ENCODE assay signal across 24 cellular contexts in the genomic region with DNA sequence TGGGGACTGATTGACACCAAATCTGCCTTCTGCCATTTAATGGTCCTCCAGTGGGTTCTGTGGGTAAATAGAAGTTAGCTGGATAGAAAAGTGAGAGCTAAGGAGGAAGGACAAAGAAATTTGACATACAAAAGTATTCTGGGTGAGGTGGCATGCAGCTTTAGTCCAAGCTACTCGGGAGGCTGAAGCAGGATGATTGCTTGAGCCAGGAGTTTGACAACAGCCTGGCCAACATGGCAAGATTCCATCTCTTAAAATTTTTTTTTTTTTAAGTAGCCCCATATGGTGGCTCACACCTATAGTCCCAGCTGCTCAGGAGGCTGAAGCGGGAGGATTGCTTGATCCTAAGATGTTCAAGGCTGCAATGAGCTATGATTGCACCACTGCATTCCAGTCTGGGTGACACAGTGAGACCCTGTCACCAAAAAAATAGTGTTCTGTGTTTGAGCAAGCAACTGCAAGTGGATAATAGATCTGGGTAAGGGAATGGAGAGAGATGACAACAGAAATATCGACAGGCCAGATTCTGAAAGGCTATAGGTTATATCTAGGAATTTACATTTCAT. TPM values are rescaled to one million over a fixed set of nuclear protein-coding genes. Genes with fewer than 3 reads are reported as not detected.
DNase-seq lines count a peak whose midpoint lies in the region; ATAC-seq and TF ChIP-seq lines count a peak whose summit lies in the region.
"Had no signal": no experiment of that assay in that cellular context is flagged by ENCODE, and none has a peak within 500 bp of the region (broad histone marks: within the 10 kb centered on the region; RNA-seq: fewer than 3 reads in every experiment).

No MANE protein-coding gene starts in this region.

- H3K9me3 ChIP-seq in heart right ventricle, result no peaks in the 10 kb centered on the region
- H3K9me3 ChIP-seq: A549, right lobe of liver, SJCRH30, thyroid gland had no signal

- DNase-seq in activated T-cell treated with anti-CD3 and anti-CD28 coated beads, Interleukin-2, amount 50 U/mL, for 24 hours, result no peak
- DNase-seq in activated T-cell treated with anti-CD3 and anti-CD28 coated beads, Interleukin-2, amount 50 U/mL, for 1 hour, result no peak
- no peak for DNase-seq in activated T-helper 1 cell treated with anti-CD3 and anti-CD28 coated beads, Interleukin-12 subunit alpha, Interleukin-12 subunit beta, Interleukin-2, Interleukin-4 antibody, amounts not matched to agents 30 ng/mL and 10 ng/mL and 1 ng/mL, durations not matched to agents 14 hours and 24 hours and 36 hours (ENCODE audit: low spot score)
- DNase-seq in heart right ventricle (no peak), NCI-H526 treated with DMSO at 0.1 percent for 48 hours (lab: John Stamatoyannopoulos, UW) (no peak), HuH-7.5 (ENCODE audit: low spot score) (no peak), COR-L47 (lab: John Stamatoyannopoulos, UW) (no peak)
- no peak for DNase-seq in natural killer cell treated with Interleukin-12 subunit alpha and Interleukin-12 subunit beta and Interleukin-15 and Interleukin-18, amount 100 ng/mL, for 72 hours (ENCODE audit: low spot score)
- DNase-seq: activated CD4-positive, alpha-beta T cell treated with anti-CD3 and anti-CD28 coated beads, Interleukin-2, amount 10 ng/mL, durations not matched to agents 7 days and 5 days; activated effector memory CD4-positive, alpha-beta T cell treated with Interleukin-2 at 50 U/mL for 16 hours; kidney glomerular epithelial cell; NCI-H1092; NCI-H1694; NCI-H446 treated with DMSO at 0.1 percent for 48 hours; right lobe of liver; SJCRH30; stimulated activated CD8-positive, alpha-beta memory T cell treated with anti-CD3 and anti-CD28 coated beads, Interleukin-4, amount 100 ng/mL, for 48 hours; SW 1271; T1000; thyroid gland had no signal

- no peak overlapping the region for H3K4me3 ChIP-seq in heart right ventricle
- H3K4me3 ChIP-seq: A549, GM12878, hepatocyte, right lobe of liver, SJCRH30, thyroid gland had no signal

- H3K36me3 Mint-ChIP-seq in activated T-cell treated with anti-CD3 and anti-CD28 coated beads, Interleukin-2, amount 50 U/mL, for 24 hours (ENCODE audit: low read depth), result peaks cover 92% of the 10 kb centered on the region
- peaks cover 44% of the 10 kb centered on the region for H3K36me3 Mint-ChIP-seq in activated T-helper 1 cell treated with anti-CD3 and anti-CD28 coated beads, Interleukin-12 subunit alpha, Interleukin-12 subunit beta, Interleukin-2, Interleukin-4 antibody, amounts not matched to agents 30 ng/mL and 10 ng/mL and 1 ng/mL, durations not matched to agents 14 hours and 24 hours and 36 hours (ENCODE audit: low read depth)
- H3K36me3 Mint-ChIP-seq in natural killer cell treated with Interleukin-12 subunit alpha and Interleukin-12 subunit beta and Interleukin-15 and Interleukin-18, amount 100 ng/mL, for 72 hours, result peaks cover 34% of the 10 kb centered on the region

- no peak for TF ChIP-seq CTCF in heart right ventricle (IDR thresholded peaks at IDR 0.05)

- ATAC-seq in heart right ventricle, result peak in 6 of 8 donors; percentile 7 to 71 (median 48)
- ATAC-seq in natural killer cell treated with Interleukin-12 subunit alpha and Interleukin-12 subunit beta and Interleukin-15 and Interleukin-18, amount 100 ng/mL, for 72 hours, result no peak
- ATAC-seq: A549, GM12878 had no signal

- H3K27ac Mint-ChIP-seq in activated T-cell treated with anti-CD3 and anti-CD28 coated beads, Interleukin-2, amount 50 U/mL, for 24 hours, result peak overlapping the region; percentile 2
- peak overlapping the region; percentile 14 for H3K27ac Mint-ChIP-seq in activated T-helper 1 cell treated with anti-CD3 and anti-CD28 coated beads, Interleukin-12 subunit alpha, Interleukin-12 subunit beta, Interleukin-2, Interleukin-4 antibody, amounts not matched to agents 30 ng/mL and 10 ng/mL and 1 ng/mL, durations not matched to agents 14 hours and 24 hours and 36 hours
- H3K27ac Mint-ChIP-seq in natural killer cell treated with Interleukin-12 subunit alpha and Interleukin-12 subunit beta and Interleukin-15 and Interleukin-18, amount 100 ng/mL, for 72 hours, result peak overlapping the region; percentile 1 to 7
- H3K27ac Mint-ChIP-seq: activated CD4-positive, alpha-beta T cell treated with anti-CD3 and anti-CD28 coated beads, Interleukin-2, amount 10 ng/mL, durations not matched to agents 7 days and 5 days had no signal

- no peaks in the 10 kb centered on the region for H3K27me3 ChIP-seq in heart right ventricle
- H3K27me3 ChIP-seq: hepatocyte, right lobe of liver, SJCRH30, thyroid gland had no signal

- H3K4me3 Mint-ChIP-seq in activated T-cell treated with anti-CD3 and anti-CD28 coated beads, Interleukin-2, amount 50 U/mL, for 24 hours, result no peak overlapping the region
- no peak overlapping the region for H3K4me3 Mint-ChIP-seq in activated T-helper 1 cell treated with anti-CD3 and anti-CD28 coated beads, Interleukin-12 subunit alpha, Interleukin-12 subunit beta, Interleukin-2, Interleukin-4 antibody, amounts not matched to agents 30 ng/mL and 10 ng/mL and 1 ng/mL, durations not matched to agents 14 hours and 24 hours and 36 hours
- H3K4me3 Mint-ChIP-seq in natural killer cell treated with Interleukin-12 subunit alpha and Interleukin-12 subunit beta and Interleukin-15 and Interleukin-18, amount 100 ng/mL, for 72 hours, result no peak overlapping the region
- H3K4me3 Mint-ChIP-seq: activated CD4-positive, alpha-beta T cell treated with anti-CD3 and anti-CD28 coated beads, Interleukin-2, amount 10 ng/mL, durations not matched to agents 7 days and 5 days had no signal

- peaks cover 25% of the 10 kb centered on the region for H3K4me1 Mint-ChIP-seq in activated T-cell treated with anti-CD3 and anti-CD28 coated beads, Interleukin-2, amount 50 U/mL, for 24 hours (ENCODE audit: low read depth)
- peaks cover 24% of the 10 kb centered on the region for H3K4me1 Mint-ChIP-seq in activated T-helper 1 cell treated with anti-CD3 and anti-CD28 coated beads, Interleukin-12 subunit alpha, Interleukin-12 subunit beta, Interleukin-2, Interleukin-4 antibody, amounts not matched to agents 30 ng/mL and 10 ng/mL and 1 ng/mL, durations not matched to agents 14 hours and 24 hours and 36 hours (ENCODE audit: low read depth)
- peaks cover 10 to 33% of the 10 kb centered on the region in 2 donors for H3K4me1 Mint-ChIP-seq in natural killer cell treated with Interleukin-12 subunit alpha and Interleukin-12 subunit beta and Interleukin-15 and Interleukin-18, amount 100 ng/mL, for 72 hours (ENCODE audit: low read depth in 2 of 2)

- peak overlapping the region in 7 of 10 donors; percentile 4 to 52 (median 11) for H3K27ac ChIP-seq in heart right ventricle
- H3K27ac ChIP-seq: A549, hepatocyte, parathyroid adenoma, right lobe of liver, SJCRH30, thyroid gland had no signal

- no peaks in the 10 kb centered on the region for H3K9me3 Mint-ChIP-seq in activated T-cell treated with anti-CD3 and anti-CD28 coated beads, Interleukin-2, amount 50 U/mL, for 24 hours
- no peaks in the 10 kb centered on the region for H3K9me3 Mint-ChIP-seq in activated T-helper 1 cell treated with anti-CD3 and anti-CD28 coated beads, Interleukin-12 subunit alpha, Interleukin-12 subunit beta, Interleukin-2, Interleukin-4 antibody, amounts not matched to agents 30 ng/mL and 10 ng/mL and 1 ng/mL, durations not matched to agents 14 hours and 24 hours and 36 hours
- H3K9me3 Mint-ChIP-seq in natural killer cell treated with Interleukin-12 subunit alpha and Interleukin-12 subunit beta and Interleukin-15 and Interleukin-18, amount 100 ng/mL, for 72 hours, result no peaks in the 10 kb centered on the region
- H3K9me3 Mint-ChIP-seq: activated CD4-positive, alpha-beta T cell treated with anti-CD3 and anti-CD28 coated beads, Interleukin-2, amount 10 ng/mL, durations not matched to agents 7 days and 5 days had no signal

- H3K36me3 ChIP-seq in heart right ventricle, result peaks cover 0 to 100% (median 50%) of the 10 kb centered on the region in 9 donors

- 57 to 69% methylated on average over 3 of the region's 3 CpGs for whole genome bisulfite sequencing in heart right ventricle, 2 donors

- peaks cover 0 to 23% (median 9%) of the 10 kb centered on the region in 9 donors for H3K4me1 ChIP-seq in heart right ventricle
- H3K4me1 ChIP-seq: A549, parathyroid adenoma, right lobe of liver, SJCRH30, thyroid gland had no signal

- no peaks in the 10 kb centered on the region for H3K27me3 Mint-ChIP-seq in activated T-cell treated with anti-CD3 and anti-CD28 coated beads, Interleukin-2, amount 50 U/mL, for 24 hours
- no peaks in the 10 kb centered on the region for H3K27me3 Mint-ChIP-seq in activated T-helper 1 cell treated with anti-CD3 and anti-CD28 coated beads, Interleukin-12 subunit alpha, Interleukin-12 subunit beta, Interleukin-2, Interleukin-4 antibody, amounts not matched to agents 30 ng/mL and 10 ng/mL and 1 ng/mL, durations not matched to agents 14 hours and 24 hours and 36 hours (ENCODE audit: insufficient read depth)
- H3K27me3 Mint-ChIP-seq in natural killer cell treated with Interleukin-12 subunit alpha and Interleukin-12 subunit beta and Interleukin-15 and Interleukin-18, amount 100 ng/mL, for 72 hours, result no peaks in the 10 kb centered on the region
- H3K27me3 Mint-ChIP-seq: activated CD4-positive, alpha-beta T cell treated with anti-CD3 and anti-CD28 coated beads, Interleukin-2, amount 10 ng/mL, durations not matched to agents 7 days and 5 days had no signal

- intact Hi-C loops in activated T-helper 1 cell treated with anti-CD3 and anti-CD28 coated beads, Interleukin-12 subunit alpha, Interleukin-12 subunit beta, Interleukin-2, Interleukin-4 antibody, amounts not matched to agents 30 ng/mL and 10 ng/mL and 1 ng/mL, durations not matched to agents 14 hours and 24 hours and 36 hours (cut with micrococcal nuclease), result loop anchor here (2.0 kb wide), 1 partner anchor 75 kb away; no protein-coding TSS in a partner anchor
- intact Hi-C loops in heart right ventricle (cut with DNase I), result loop anchor here in 4 of 10 donors (5.0 to 10.0 kb wide), 5 partner anchors 65 to 185 kb away; partner anchors contain the start of genes CDC14A (in 1 of the 4) and LRRC39 (in 1 of the 4)

RNA-seq across cellular contexts. Expression of gene RTCA, which starts 13.4 kb away (rescaled TPM):
- 48.1 and 52.0 TPM in 2 replicates for total RNA-seq in activated T-helper 1 cell treated with anti-CD3 and anti-CD28 coated beads, Interleukin-12 subunit alpha, Interleukin-12 subunit beta, Interleukin-2, Interleukin-4 antibody, amounts not matched to agents 30 ng/mL and 10 ng/mL and 1 ng/mL, durations not matched to agents 14 hours and 24 hours and 36 hours
- total RNA-seq in heart right ventricle, result 10 to 100 TPM; 30.1 to 44.8 (median 36.9) TPM
- polyA plus RNA-seq in heart right ventricle, result 10 to 100 TPM; 17.1 to 30.2 TPM
- total RNA-seq in natural killer cell treated with Interleukin-12 subunit alpha and Interleukin-12 subunit beta and Interleukin-15 and Interleukin-18, amount 100 ng/mL, for 72 hours, result 10 to 100 TPM; 65.2 to 71.5 TPM

RNA-seq across cellular contexts. Expression of gene DBT, which starts 29.8 kb away (rescaled TPM):
- 11.3 and 11.7 TPM in 2 replicates for total RNA-seq in activated T-helper 1 cell treated with anti-CD3 and anti-CD28 coated beads, Interleukin-12 subunit alpha, Interleukin-12 subunit beta, Interleukin-2, Interleukin-4 antibody, amounts not matched to agents 30 ng/mL and 10 ng/mL and 1 ng/mL, durations not matched to agents 14 hours and 24 hours and 36 hours
- total RNA-seq in heart right ventricle, result 10 to 100 TPM; 27.9 to 49.0 (median 38.8) TPM
- 1 to 10 TPM; 4.9 to 8.3 TPM for polyA plus RNA-seq in heart right ventricle
- 10 to 100 TPM in 1 of 2 donors, 1 to 10 TPM in 1; 9.3 to 12.8 TPM for total RNA-seq in natural killer cell treated with Interleukin-12 subunit alpha and Interleukin-12 subunit beta and Interleukin-15 and Interleukin-18, amount 100 ng/mL, for 72 hours

Comparison
In these comparisons a context has a peak if more than half of its experiments do, and no peak if none do; other contexts are left out.
1. ATAC-seq: peak in heart right ventricle (6 of 8); none in natural killer cell treated with Interleukin-12 subunit alpha and Interleukin-12 subunit beta and Interleukin-15 and Interleukin-18, amount 100 ng/mL, for 72 hours (0 of 2).
2. Peak in every context shown above with its lines, with median percentiles within 50 percentile points of each other: H3K27ac Mint-ChIP-seq.